Comparison of ENCODE assay signal across 14 cellular contexts in the genomic region with DNA sequence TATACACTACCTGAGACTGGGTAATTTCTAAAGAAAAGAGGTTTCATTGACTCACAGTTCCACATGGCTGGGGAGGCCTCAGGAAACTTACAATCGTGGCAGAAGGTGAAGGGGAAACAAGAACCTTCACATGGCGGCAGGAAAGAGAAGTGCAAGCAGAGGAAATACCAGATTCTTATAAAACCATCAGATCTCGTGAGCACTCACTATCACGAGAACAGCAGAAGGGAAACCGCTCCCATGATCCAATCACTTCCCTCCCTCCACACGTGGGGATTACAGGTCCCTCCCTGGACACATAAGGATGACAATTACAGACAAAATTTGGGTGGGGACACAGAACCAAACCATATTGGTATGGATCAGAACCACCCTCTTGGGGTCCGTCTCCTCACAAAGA. TPM values are rescaled to one million over a fixed set of nuclear protein-coding genes. Genes with fewer than 3 reads are reported as not detected.
DNase-seq lines count a peak whose midpoint lies in the region; ATAC-seq, FAIRE-seq and TF ChIP-seq lines count a peak whose summit lies in the region.
"Had no signal": no experiment of that assay in that cellular context is flagged by ENCODE, and none has a peak within 500 bp of the region (broad histone marks: within the 10 kb centered on the region; RNA-seq: fewer than 3 reads in every experiment).

No MANE protein-coding gene starts in this region.

- H3K4ac ChIP-seq in mesendoderm (ENCODE audit: low read depth, low read length) = no peak overlapping the region

- no CpG with 5 or more reads among the region's 7 CpGs for WGBS in mesendoderm (ENCODE audit: extremely low coverage, insufficient coverage, low lambda C conversion rate)

- no peak overlapping the region for H3K18ac ChIP-seq in mesendoderm (ENCODE audit: low read length)

- no peaks in the 10 kb centered on the region for H4K20me1 ChIP-seq in BLaER1

- H3K9me3 ChIP-seq in BLaER1 = peaks cover 9% of the 10 kb centered on the region
- no peaks in the 10 kb centered on the region; the same call in none of the 2 replicates for H3K9me3 ChIP-seq in Caco-2
- no peaks in the 10 kb centered on the region for H3K9me3 ChIP-seq in RWPE2 (ENCODE audit: severe bottlenecking)

- no TSS peak for BruUV-seq in Caco-2 (replicated peaks; lab: Mats Ljungman, UMichigan)

- H3K27ac Mint-ChIP-seq in Caco-2 (ENCODE audit: unreplicated experiment) = peak overlapping the region; percentile 96
- H3K27ac Mint-ChIP-seq: CD8-positive, alpha-beta T cell had no signal

- H3K4me1 ChIP-seq in BLaER1 = peaks cover 45% of the 10 kb centered on the region
- peaks cover 19% of the 10 kb centered on the region for H3K4me1 ChIP-seq in Caco-2
- peaks cover 10% of the 10 kb centered on the region for H3K4me1 ChIP-seq in RWPE2 (ENCODE audit: insufficient read depth, poor library complexity, severe bottlenecking)
- H3K4me1 ChIP-seq in mesendoderm (ENCODE audit: control insufficient read depth, low read depth, low read length) = no peaks in the 10 kb centered on the region

- H3K27me3 Mint-ChIP-seq in Caco-2 (ENCODE audit: insufficient read depth, unreplicated experiment) = no peaks in the 10 kb centered on the region

- TF ChIP-seq POLR2A in GM12892 (IDR thresholded peaks at IDR 0.05; ENCODE audit: low read depth, low read length) = no peak

- H3K4me2 ChIP-seq in BLaER1 = no peak overlapping the region
- no peak overlapping the region for H3K4me2 ChIP-seq in mesendoderm (ENCODE audit: low read length)

- H3K79me1 ChIP-seq in mesendoderm (ENCODE audit: low read length) = no peaks in the 10 kb centered on the region

- no peak overlapping the region for H3K9ac ChIP-seq in BLaER1
- no peak overlapping the region for H3K9ac ChIP-seq in mesendoderm (ENCODE audit: low read length)

- POLR2A ChIA-PET in Caco-2 (lab: Charles Lee) = no interaction called here

- DNase-seq in Caco-2 (no peak), RWPE2 (ENCODE audit: low spot score) (no peak), mesendoderm (peak; percentile 23), NCI-H1694 (lab: John Stamatoyannopoulos, UW) (no peak), GM12892 (ENCODE audit: insufficient read length) (no peak)
- DNase-seq: ACHN; CD8-positive, alpha-beta T cell; NCI-H1092 treated with DMSO at 0.1 percent for 48 hours; NCI-H1694 treated with DMSO at 0.1 percent for 48 hours; NCI-H2171; NCI-H82; SHP77 treated with DMSO at 0.1 percent for 48 hours had no signal

- no peak overlapping the region for H3K23ac ChIP-seq in mesendoderm (ENCODE audit: low read length)

- H3K36me3 ChIP-seq in BLaER1 = peaks cover 6% of the 10 kb centered on the region
- H3K36me3 ChIP-seq in Caco-2 (ENCODE audit: control insufficient read depth, insufficient read depth, low read length) = no peaks in the 10 kb centered on the region
- H3K36me3 ChIP-seq in RWPE2 (ENCODE audit: low read depth) = no peaks in the 10 kb centered on the region
- H3K36me3 ChIP-seq in mesendoderm (ENCODE audit: control insufficient read depth, insufficient read depth, low read length) = no peaks in the 10 kb centered on the region

- no peak overlapping the region for H2BK15ac ChIP-seq in mesendoderm (replicated peaks; ENCODE audit: low read depth)

- H3K4me1 Mint-ChIP-seq in Caco-2 (ENCODE audit: low read depth, unreplicated experiment) = peaks cover 13% of the 10 kb centered on the region

- peaks cover 9% of the 10 kb centered on the region for H3K36me3 Mint-ChIP-seq in Caco-2 (ENCODE audit: insufficient read depth, unreplicated experiment)
- H3K36me3 Mint-ChIP-seq: CD8-positive, alpha-beta T cell had no signal

- TF ChIP-seq CTCF in Caco-2 (IDR thresholded peaks at IDR 0.05; ENCODE audit: insufficient read depth in 1 of 2, low read depth in 1 of 2, low read length in 1 of 2, severe bottlenecking in 1 of 2, unreplicated experiment in 1 of 2) (no peak), RWPE2 (IDR thresholded peaks at IDR 0.05; ENCODE audit: poor library complexity, severe bottlenecking) (no peak)

- no peaks in the 10 kb centered on the region for H3K9me3 Mint-ChIP-seq in Caco-2 (ENCODE audit: unreplicated experiment)
- H3K9me3 Mint-ChIP-seq: CD8-positive, alpha-beta T cell had no signal

- H3K4me3 Mint-ChIP-seq in Caco-2 (ENCODE audit: unreplicated experiment) = peak overlapping the region; percentile 41
- H3K4me3 Mint-ChIP-seq: CD8-positive, alpha-beta T cell had no signal

- no peak overlapping the region for H4K5ac ChIP-seq in mesendoderm (ENCODE audit: low read length)

- H3K56ac ChIP-seq in mesendoderm (ENCODE audit: low read length) = no peak overlapping the region

- H2BK120ac ChIP-seq in mesendoderm (ENCODE audit: low read depth, low read length) = no peak overlapping the region

- CTCF ChIA-PET in Caco-2 (lab: Charles Lee) = no interaction called here

- no peak for FAIRE-seq in GM12892 (lab: Jason Lieb, UNC)

- H2BK5ac ChIP-seq in mesendoderm (ENCODE audit: low read length) = no peak overlapping the region

- H3K4me3 ChIP-seq in BLaER1 (no peak overlapping the region), Caco-2 (ENCODE audit: low read depth, low read length) (no peak overlapping the region), RWPE2 (ENCODE audit: severe bottlenecking) (no peak overlapping the region), mesendoderm (ENCODE audit: low read length) (no peak overlapping the region)

- no peaks in the 10 kb centered on the region for H3K79me2 ChIP-seq in mesendoderm (ENCODE audit: control insufficient read depth, insufficient read depth, low read length)

- no peak overlapping the region for H4K8ac ChIP-seq in mesendoderm (ENCODE audit: low read depth, low read length)

- H3K27ac ChIP-seq in BLaER1 (0 out of 2 replicates have a peak overlapping the region, but pooled peaks have one; percentile 30), RWPE2 (ENCODE audit: poor library complexity, severe bottlenecking) (peak overlapping the region; percentile 41), mesendoderm (ENCODE audit: low read depth, low read length) (no peak overlapping the region)

- H3K27me3 ChIP-seq in BLaER1 (no peaks in the 10 kb centered on the region), Caco-2 (replicated peaks; ENCODE audit: control insufficient read depth, insufficient read depth, low read length) (no peaks in the 10 kb centered on the region), RWPE2 (ENCODE audit: insufficient read depth, poor library complexity, severe bottlenecking) (no peaks in the 10 kb centered on the region), mesendoderm (ENCODE audit: insufficient read depth, low read length, poor library complexity) (no peaks in the 10 kb centered on the region)

- ATAC-seq in RWPE2 (ENCODE audit: low read depth) (no peak), GM21576 (IDR thresholded peaks at IDR 0.05; ENCODE audit: unreplicated experiment) (no peak)
- ATAC-seq: CD8-positive, alpha-beta T cell had no signal

- no peak overlapping the region for H2AK5ac ChIP-seq in mesendoderm (ENCODE audit: low read length)

- intact Hi-C loops in Caco-2 (cut with micrococcal nuclease; ENCODE audit: unreplicated experiment) = loop anchor here (5.0 kb wide), 1 partner anchor 43 kb away; a partner anchor contains a TSS

RNA-seq across cellular contexts. Expression of a gene that starts 44.2 kb away (rescaled TPM):
- 51.7 and 53.4 TPM in 2 replicates for total RNA-seq in Caco-2 (2022)
- polyA plus RNA-seq in mesendoderm (2013, experiment 1 of 2) = 64.2 TPM
- 66.0 TPM for polyA plus RNA-seq in mesendoderm (2013, experiment 2 of 2)
- 13.7 TPM for polyA plus RNA-seq in GM12892 (2012; ENCODE audit: missing spikeins)
